ENCODE assay signal across 24 cellular contexts in genomic region chr5:31378838-31379237, GRCh38.
DNase-seq lines count a peak whose midpoint lies in the region; ATAC-seq and TF ChIP-seq lines count a peak whose summit lies in the region.
"Had no signal": no experiment of that assay in that cellular context is flagged by ENCODE, and none has a peak within 500 bp of the region (broad histone marks: within the 10 kb centered on the region; RNA-seq: fewer than 3 reads in every experiment).

No MANE protein-coding gene starts in this region.

- no TSS peak for BruUV-seq in IMR-90 (replicated peaks; lab: Mats Ljungman, UMichigan)

- TF ChIP-seq CTCF in IMR-90 (conservative IDR thresholded peaks at IDR 0.05; ENCODE audit: low read depth, low read length) = no peak
- TF ChIP-seq CTCF in fibroblast of mammary gland (conservative IDR thresholded peaks at IDR 0.05; ENCODE audit: control insufficient read depth, insufficient read depth, low read depth, low read length) = no peak
- TF ChIP-seq CTCF in ascending aorta (IDR thresholded peaks at IDR 0.05) = no peak

- in situ Hi-C loops in IMR-90 (cut with MboI; ENCODE audit: low sequenced_read_pairs) = no loop called here

- WGBS in IMR-90 (ENCODE audit: extremely low coverage in 2 of 2, insufficient read length in 1 of 2), 2 experiments = no CpG with 5 or more reads among the region's 7 CpGs

- H3K79me1 ChIP-seq in IMR-90 (ENCODE audit: low read depth in 1 of 2, low read length in 2 of 2) = no peaks in the 10 kb centered on the region

- H3K56ac ChIP-seq in IMR-90 (ENCODE audit: extremely low read depth, insufficient read depth, low read length) = no peak overlapping the region

- no peak overlapping the region for H3K23ac ChIP-seq in IMR-90 (ENCODE audit: low read depth, low read length)

- peaks cover 3% of the 10 kb centered on the region; the same call in 1 of the 2 replicates for H3K9me1 ChIP-seq in IMR-90 (ENCODE audit: insufficient read depth, low read length)

- CTCF ChIA-PET in IMR-90 (lab: Yijun Ruan, JAX) = no interaction called here

- no peaks in the 10 kb centered on the region for H4K20me1 ChIP-seq in IMR-90 (ENCODE audit: insufficient read depth, low read length)
- H4K20me1 ChIP-seq: BLaER1 treated with 17β-estradiol and CSF1 and Interleukin-3, amounts not matched to agents 10 nM and 100 nM had no signal

- H3K4me1 ChIP-seq in IMR-90 (ENCODE audit: control insufficient read depth, insufficient read depth, low read length) (peaks cover 4% of the 10 kb centered on the region), ascending aorta (no peaks in the 10 kb centered on the region)
- H3K4me1 ChIP-seq: adrenal gland, left ventricle myocardium inferior, right atrium auricular region, tibial artery had no signal

- peak overlapping the region; percentile 53 for H2BK120ac ChIP-seq in IMR-90 (ENCODE audit: low read depth, low read length)

- H3K9me3 ChIP-seq in IMR-90 (ENCODE audit: control insufficient read depth, insufficient read depth, low read length) (no peaks in the 10 kb centered on the region), ascending aorta (no peaks in the 10 kb centered on the region)
- H3K9me3 ChIP-seq: adrenal gland; BLaER1 treated with 17β-estradiol and CSF1 and Interleukin-3, amounts not matched to agents 10 nM and 100 nM; left ventricle myocardium inferior; ovary; right atrium auricular region; tibial artery had no signal

- H3K27ac ChIP-seq in IMR-90 (ENCODE audit: insufficient read depth, low read length) (no peak overlapping the region), ascending aorta (no peak overlapping the region)
- H3K27ac ChIP-seq: adrenal gland; BLaER1 treated with 17β-estradiol and CSF1 and Interleukin-3, amounts not matched to agents 10 nM and 100 nM; KMS-11; left ventricle myocardium inferior; ovary; right atrium auricular region; tibial artery had no signal

- no peak overlapping the region for H3K9ac ChIP-seq in IMR-90 (ENCODE audit: low read depth, low read length)
- H3K9ac ChIP-seq: BLaER1 treated with 17β-estradiol and CSF1 and Interleukin-3, amounts not matched to agents 10 nM and 100 nM; KMS-11 had no signal

- dilution Hi-C loops in IMR-90 (cut with HindIII; ENCODE audit: low sequenced_read_pairs, unreplicated experiment) = no loop called here

- no peak overlapping the region for H2BK20ac ChIP-seq in IMR-90 (ENCODE audit: low read depth, low read length)

- TF ChIP-seq POLR2A in IMR-90 (IDR thresholded peaks at IDR 0.05; ENCODE audit: low read depth, low read length) = no peak

- H3K4me3 ChIP-seq in IMR-90 (ENCODE audit: insufficient read depth, low read depth, low read length) = no peak overlapping the region
- no peak overlapping the region for H3K4me3 ChIP-seq in fibroblast of mammary gland (ENCODE audit: control insufficient read depth, low read depth, low read length)
- H3K4me3 ChIP-seq in ascending aorta = no peak overlapping the region
- H3K4me3 ChIP-seq: adrenal gland; BLaER1 treated with 17β-estradiol and CSF1 and Interleukin-3, amounts not matched to agents 10 nM and 100 nM; left ventricle myocardium inferior; ovary; right atrium auricular region; tibial artery had no signal

- peak overlapping the region; percentile 18; the same call in 1 of the 3 replicates for H2BK15ac ChIP-seq in IMR-90 (ENCODE audit: low read depth, low read length)

- no peak overlapping the region for H3K18ac ChIP-seq in IMR-90 (ENCODE audit: low read depth, low read length)

- H4K91ac ChIP-seq in IMR-90 (ENCODE audit: insufficient read depth, low read depth, low read length) = no peak overlapping the region

- DNase-seq in AG08396 (ENCODE audit: low spot score) (peak; percentile 36), IMR-90 (peak; percentile 71), SKM-1 treated with dmso at 0.1 percent for 144 hours (lab: John Stamatoyannopoulos, UW; ENCODE audit: unreplicated experiment) (peak; percentile 52), fibroblast of mammary gland (ENCODE audit: low read depth) (peak; percentile 75), NCI-H2081 treated with DMSO at 0.1 percent for 48 hours (lab: John Stamatoyannopoulos, UW) (no peak), ascending aorta (ENCODE audit: low spot score in 2 of 2) (no peak), NCI-H446 treated with DMSO at 0.1 percent for 48 hours (lab: John Stamatoyannopoulos, UW) (no peak)
- DNase-seq: activated CD4-positive, alpha-beta memory T cell treated with anti-CD3 and anti-CD28 coated beads for 36 hours; activated CD4-positive, CD25-positive, alpha-beta regulatory T cell; activated T-cell treated with anti-CD3 and anti-CD28 coated beads, Interleukin-2, amount 50 U/mL, for 1 hour; adrenal gland; dermis blood vessel endothelial cell; left ventricle myocardium inferior; naive thymus-derived CD8-positive, alpha-beta T cell; NCI-H1105 treated with DMSO at 0.1 percent for 48 hours; NCI-H524; ovary; stimulated activated CD4-positive, alpha-beta T cell treated with anti-CD3 and anti-CD28 coated beads, Interleukin-12 subunit alpha, Interleukin-12 subunit beta, amount 100 ng/mL, for 4 hours; T-helper 9 cell; tibial artery had no signal

- ATAC-seq in IMR-90 (ENCODE audit: low read depth) (0 out of 2 replicates have a peak, but pooled peaks have one; percentile 30), GM19455 (IDR thresholded peaks at IDR 0.05; ENCODE audit: unreplicated experiment) (no peak)
- ATAC-seq: naive thymus-derived CD8-positive, alpha-beta T cell had no signal

- intact Hi-C loops in IMR-90 (cut with micrococcal nuclease) (no loop called here), ascending aorta (cut with DNase I) (no loop called here)

- H3K36me3 ChIP-seq in IMR-90 (ENCODE audit: control insufficient read depth, insufficient read depth, low read length) (no peaks in the 10 kb centered on the region), ascending aorta (no peaks in the 10 kb centered on the region)
- H3K36me3 ChIP-seq: adrenal gland; BLaER1 treated with 17β-estradiol and CSF1 and Interleukin-3, amounts not matched to agents 10 nM and 100 nM; left ventricle myocardium inferior; ovary; right atrium auricular region; tibial artery had no signal

- H2AK5ac ChIP-seq in IMR-90 (ENCODE audit: low read depth, low read length) = no peak overlapping the region

- H3K27me3 ChIP-seq in IMR-90 (ENCODE audit: control insufficient read depth, insufficient read depth, low read length) (no peaks in the 10 kb centered on the region), ascending aorta (no peaks in the 10 kb centered on the region)
- H3K27me3 ChIP-seq: adrenal gland; BLaER1 treated with 17β-estradiol and CSF1 and Interleukin-3, amounts not matched to agents 10 nM and 100 nM; ovary; right atrium auricular region; tibial artery had no signal

- no peak overlapping the region for H2AFZ ChIP-seq in IMR-90 (replicated peaks; ENCODE audit: low read length, poor library complexity)

- no peak for TF ChIP-seq RAD21 in IMR-90 (IDR thresholded peaks at IDR 0.05; ENCODE audit: low read length)

- no peak overlapping the region for H4K8ac ChIP-seq in IMR-90 (ENCODE audit: low read depth in 2 of 2, low read length in 2 of 2)

- H2AK9ac ChIP-seq in IMR-90 (replicated peaks; ENCODE audit: low read depth, low read length, poor library complexity) = peak overlapping the region; percentile 76

- POLR2A ChIA-PET in IMR-90 (lab: Charles Lee; ENCODE audit: unreplicated experiment) = interaction anchor here (0.5 kb wide), 1 partner anchor 47 kb away, joined by 3 read pairs; no protein-coding TSS in a partner anchor

- no peak overlapping the region for H3K14ac ChIP-seq in IMR-90 (replicated peaks; ENCODE audit: low read depth, low read length)

- no peak overlapping the region for H2BK5ac ChIP-seq in IMR-90 (ENCODE audit: low read depth, low read length, poor library complexity, severe bottlenecking)

- H3K4me2 ChIP-seq in IMR-90 (ENCODE audit: low read depth, low read length) = no peak overlapping the region
- H3K4me2 ChIP-seq: BLaER1 treated with 17β-estradiol and CSF1 and Interleukin-3, amounts not matched to agents 10 nM and 100 nM; KMS-11 had no signal

- no peak overlapping the region for H4K5ac ChIP-seq in IMR-90 (ENCODE audit: low read depth, low read length)

- no peak overlapping the region for H3K4ac ChIP-seq in IMR-90 (ENCODE audit: low read depth, low read length)

TF ChIP-seq in IMR-90, 13 proteins besides CTCF, POLR2A, EP300 and RAD21:
- TF ChIP-seq BHLHE40 (IDR thresholded peaks at IDR 0.05; ENCODE audit: low read depth, low read length) (peak; percentile 84), MAZ (IDR thresholded peaks at IDR 0.05; ENCODE audit: borderline replicate concordance, low read depth, low read length) (no peak), MAFK (IDR thresholded peaks at IDR 0.05; ENCODE audit: low read depth, low read length) (no peak), USF2 (IDR thresholded peaks at IDR 0.05; ENCODE audit: low read depth, low read length) (no peak), RFX5 (IDR thresholded peaks at IDR 0.05; ENCODE audit: low read depth, low read length) (no peak), CEBPB (IDR thresholded peaks at IDR 0.05; ENCODE audit: low read depth, low read length) (peak; percentile 78), FOS (IDR thresholded peaks at IDR 0.05; ENCODE audit: low read depth, low read length) (peak; percentile 29; the same call in 1 of the 2 replicates), ELK1 (IDR thresholded peaks at IDR 0.05; ENCODE audit: borderline replicate concordance, low read depth, low read length) (no peak), NFE2L2 (IDR thresholded peaks at IDR 0.05; ENCODE audit: low read depth, low read length) (no peak)

Comparison
In these comparisons a context has a peak if more than half of its experiments do, and no peak if none do; other contexts are left out.
1. DNase-seq: peak in AG08396 (single experiment), IMR-90 (single experiment), SKM-1 treated with dmso at 0.1 percent for 144 hours (single experiment) and fibroblast of mammary gland (single experiment); none in NCI-H2081 treated with DMSO at 0.1 percent for 48 hours (single experiment), ascending aorta (0 of 2) and NCI-H446 treated with DMSO at 0.1 percent for 48 hours (single experiment).